29 cellular contexts compared by ENCODE assay signal in the genomic region with DNA sequence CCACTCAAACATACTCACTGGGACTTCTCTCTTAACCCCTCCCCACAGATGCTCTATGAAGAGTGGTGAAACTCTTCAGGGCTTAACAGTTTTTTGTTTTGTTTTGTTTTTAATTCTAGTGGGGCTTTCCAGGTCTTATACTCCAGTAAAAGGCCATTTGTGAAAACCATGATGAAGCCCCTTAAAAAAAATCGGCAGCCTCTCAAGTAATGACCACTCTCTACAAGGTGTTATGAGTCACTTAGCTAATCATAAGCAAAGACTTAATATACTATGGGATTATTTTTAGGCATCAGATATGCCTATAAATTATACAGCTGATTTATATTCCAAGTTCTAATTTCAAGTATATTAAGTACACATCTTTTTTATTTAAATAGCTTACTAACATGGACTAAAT.
"Had no signal": no experiment of that assay in that cellular context is flagged by ENCODE, and none has a peak within 500 bp of the region (broad histone marks: within the 10 kb centered on the region; RNA-seq: fewer than 3 reads in every experiment).

No MANE protein-coding gene starts in this region.

- DNase-seq: activated CD4-positive, alpha-beta T cell treated with anti-CD3 and anti-CD28 coated beads for 4 hours; activated CD4-positive, alpha-beta T cell treated with anti-CD3 and anti-CD28 coated beads, Interleukin-2, amount 50 U/mL, for 48 hours; activated CD8-positive, alpha-beta memory T cell treated with anti-CD3 and anti-CD28 coated beads, Interleukin-2, amount 50 U/mL, for 4 hours; activated effector memory CD4-positive, alpha-beta T cell treated with anti-CD3 and anti-CD28 coated beads, Interleukin-2, amount 50 U/mL, for 16 hours; activated naive CD4-positive, alpha-beta T cell treated with anti-CD3 and anti-CD28 coated beads for 36 hours; activated naive CD8-positive, alpha-beta T cell treated with anti-CD3 and anti-CD28 coated beads for 36 hours; activated T-cell treated with anti-CD3 and anti-CD28 coated beads, Interleukin-2, amount 50 U/mL, for 1 hour; adrenal gland; aorta; body of pancreas; cerebellar nuclear complex; colonic mucosa; effector CD8-positive, alpha-beta T cell; esophagus squamous epithelium; foreskin melanocyte; kidney; left colon; naive thymus-derived CD8-positive, alpha-beta T cell; nucleus accumbens; pancreas; stimulated activated CD4-positive, alpha-beta T cell treated with anti-CD3 and anti-CD28 coated beads, Interleukin-2, amount 100 ng/mL, for 48 hours; stimulated activated naive CD4-positive, alpha-beta T cell treated with Interleukin-2 at 50 U/mL for 16 hours had no signal

- H3K36me3 ChIP-seq: adrenal gland, cardiac muscle cell, colonic mucosa, esophagus squamous epithelium, pancreas, prostate gland, right atrium auricular region had no signal

- H3K4me3 ChIP-seq: adrenal gland, body of pancreas, cardiac muscle cell, colonic mucosa, esophagus squamous epithelium, pancreas, prostate gland, right atrium auricular region, tibial nerve had no signal

- H3K27ac ChIP-seq: body of pancreas, colonic mucosa, epithelial cell of prostate, pancreas, prostate gland, right atrium auricular region, tibial nerve, VCaP had no signal

- H3K4me1 ChIP-seq: colonic mucosa, pancreas, prostate gland had no signal

- H3K9me3 ChIP-seq: adrenal gland, body of pancreas, colonic mucosa, esophagus squamous epithelium, pancreas, prostate gland, tibial nerve had no signal

- FAIRE-seq: endometrium, kidney had no signal

- H3K27me3 ChIP-seq: adrenal gland, body of pancreas, cardiac muscle cell, colonic mucosa, esophagus squamous epithelium, pancreas, right atrium auricular region, tibial nerve had no signal
